In the genomic region with DNA sequence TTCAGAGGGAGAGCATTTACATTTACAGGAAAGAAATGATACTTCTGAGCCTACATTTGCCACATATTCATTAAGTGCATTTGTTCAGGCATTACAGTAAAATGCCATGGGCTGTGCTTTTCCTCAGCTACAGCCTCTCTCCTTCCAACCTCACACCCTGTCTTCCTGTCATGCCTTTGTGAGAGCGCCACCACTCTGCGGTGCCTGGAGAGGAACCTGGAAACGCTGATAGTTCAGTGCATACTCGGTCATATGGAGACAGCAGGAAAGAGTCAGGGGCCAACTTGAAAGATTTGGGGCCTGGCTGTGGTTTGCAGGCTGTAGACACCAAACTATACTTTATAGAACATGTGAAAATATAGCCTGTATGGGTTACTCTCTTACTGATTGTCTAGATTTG, we compare ENCODE assay signal across 13 cellular contexts. TPM values are rescaled to one million over a fixed set of nuclear protein-coding genes. Genes with fewer than 3 reads are reported as not detected.
DNase-seq lines count a peak whose midpoint lies in the region; ATAC-seq and TF ChIP-seq lines count a peak whose summit lies in the region.
"Had no signal": no experiment of that assay in that cellular context is flagged by ENCODE, and none has a peak within 500 bp of the region (broad histone marks: within the 10 kb centered on the region; RNA-seq: fewer than 3 reads in every experiment).

No MANE protein-coding gene starts in this region.

- no peaks in the 10 kb centered on the region for H3K36me3 ChIP-seq in breast epithelium
- no peaks in the 10 kb centered on the region for H3K36me3 ChIP-seq in transverse colon
- peaks cover 0 to 32% (median 0%) of the 10 kb centered on the region in 3 donors for H3K36me3 ChIP-seq in Peyer's patch
- H3K36me3 ChIP-seq: HAP-1 had no signal

- no peak overlapping the region for H3K27ac Mint-ChIP-seq in MCF 10A (ENCODE audit: low read depth, unreplicated experiment)
- peak overlapping the region; percentile 67 for H3K27ac Mint-ChIP-seq in T-helper 17 cell

- H3K27me3 ChIP-seq in breast epithelium (no peaks in the 10 kb centered on the region), foreskin keratinocyte (no peaks in the 10 kb centered on the region), transverse colon (no peaks in the 10 kb centered on the region), Peyer's patch (no peaks in the 10 kb centered on the region)
- H3K27me3 ChIP-seq: testis had no signal

- H3K9me3 ChIP-seq in breast epithelium (no peaks in the 10 kb centered on the region), T-helper 17 cell (ENCODE audit: control insufficient read depth, low read length, poor library complexity, severe bottlenecking) (no peaks in the 10 kb centered on the region), transverse colon (no peaks in the 10 kb centered on the region), Peyer's patch (no peaks in the 10 kb centered on the region)
- H3K9me3 ChIP-seq: HAP-1, testis had no signal

- H3K4me3 Mint-ChIP-seq in MCF 10A (ENCODE audit: unreplicated experiment) (no peak overlapping the region), T-helper 17 cell (peak overlapping the region; percentile 33)

- H3K4me1 Mint-ChIP-seq in MCF 10A (ENCODE audit: insufficient read depth, unreplicated experiment), result peaks cover 16% of the 10 kb centered on the region
- peaks cover 42% of the 10 kb centered on the region for H3K4me1 Mint-ChIP-seq in T-helper 17 cell

- ATAC-seq in T-helper 17 cell, result peak; percentile 29
- ATAC-seq in foreskin keratinocyte, result no peak
- no peak for ATAC-seq in GM19467 (IDR thresholded peaks at IDR 0.05; ENCODE audit: unreplicated experiment)
- ATAC-seq: activated CD4-positive, CD25-positive, alpha-beta regulatory T cell treated with anti-CD3 and anti-CD28 coated beads, Interleukin-2, amount 50 U/mL, for 24 hours had no signal

- BruUV-seq in MCF 10A (replicated peaks; lab: Mats Ljungman, UMichigan), result no TSS peak

- CTCF ChIA-PET in MCF 10A (lab: Yijun Ruan, JAX), result interaction anchor here (0.6 to 1.5 kb wide), 2 partner anchors 106 to 111 kb away, joined by 3 to 8 read pairs; no protein-coding TSS in a partner anchor

- peaks cover 48% of the 10 kb centered on the region for H3K36me3 Mint-ChIP-seq in MCF 10A (ENCODE audit: insufficient read depth, unreplicated experiment)
- peaks cover 7% of the 10 kb centered on the region for H3K36me3 Mint-ChIP-seq in T-helper 17 cell (ENCODE audit: low read depth)

- in situ Hi-C loops in transverse colon (cut with MboI; ENCODE audit: low pct_ligation_motif_present in 1 of 4, low pct_unique_long_range_greater_than_20kb in 1 of 4, low sequenced_read_pairs in 3 of 4), result no loop called here

- no peak for TF ChIP-seq POLR2A in breast epithelium (IDR thresholded peaks at IDR 0.05)
- TF ChIP-seq POLR2A in transverse colon (IDR thresholded peaks at IDR 0.05), result no peak
- no peak for TF ChIP-seq POLR2A in Peyer's patch (IDR thresholded peaks at IDR 0.05)

- no peak overlapping the region for H3K27ac ChIP-seq in breast epithelium
- H3K27ac ChIP-seq in foreskin keratinocyte, result no peak overlapping the region
- H3K27ac ChIP-seq in transverse colon, result no peak overlapping the region
- no peak overlapping the region for H3K27ac ChIP-seq in Peyer's patch
- H3K27ac ChIP-seq: testis had no signal

- H3K9me3 Mint-ChIP-seq in MCF 10A (ENCODE audit: unreplicated experiment), result no peaks in the 10 kb centered on the region

- intact Hi-C loops in MCF 10A (cut with micrococcal nuclease) (no loop called here), breast epithelium (cut with DNase I; ENCODE audit: low total_unique reads) (no loop called here), transverse colon (cut with DNase I; ENCODE audit: low total_unique reads) (no loop called here)

- peak; percentile 12 for DNase-seq in MCF 10A (ENCODE audit: unreplicated experiment)
- no peak for DNase-seq in breast epithelium (ENCODE audit: low spot score in 2 of 2)
- DNase-seq in T-helper 17 cell, result no peak
- DNase-seq in foreskin keratinocyte, result no peak
- DNase-seq in transverse colon, result peak; percentile 20
- no peak for DNase-seq in NCI-H524 (lab: John Stamatoyannopoulos, UW)
- DNase-seq in Peyer's patch, result no peak
- DNase-seq: NCI-H446, retina, testis had no signal

- H3K4me3 ChIP-seq in breast epithelium, result no peak overlapping the region
- no peak overlapping the region for H3K4me3 ChIP-seq in transverse colon
- H3K4me3 ChIP-seq in Peyer's patch, result no peak overlapping the region
- H3K4me3 ChIP-seq: HAP-1, testis had no signal

- POLR2A ChIA-PET in MCF 10A (lab: Yijun Ruan, JAX), result interaction anchor here (0.6 to 3.1 kb wide), 5 partner anchors 21 to 535 kb away, joined by 3 to 16 read pairs (median 3); partner anchors contain the start of genes NFKB1 and SLC9B2

- WGBS in transverse colon (ENCODE audit: low coverage in 1 of 2), 2 donors, result 78% methylated on average over 4 of the region's 4 CpGs; no CpG with 5 or more reads in 1 of the 2 donors

- no peak for TF ChIP-seq EP300 in transverse colon (IDR thresholded peaks at IDR 0.05; ENCODE audit: low read depth)

- H3K27me3 Mint-ChIP-seq in MCF 10A (ENCODE audit: insufficient read depth, unreplicated experiment) (no peaks in the 10 kb centered on the region), T-helper 17 cell (no peaks in the 10 kb centered on the region)

- TF ChIP-seq CTCF in MCF 10A (IDR thresholded peaks at IDR 0.05; ENCODE audit: unreplicated experiment) (no peak), breast epithelium (IDR thresholded peaks at IDR 0.05) (no peak), foreskin keratinocyte (conservative IDR thresholded peaks at IDR 0.05) (peak; percentile 50), transverse colon (IDR thresholded peaks at IDR 0.05) (no peak), Peyer's patch (IDR thresholded peaks at IDR 0.05) (no peak)

- H3K4me1 ChIP-seq in breast epithelium (no peaks in the 10 kb centered on the region), foreskin keratinocyte (peaks cover 33% of the 10 kb centered on the region), transverse colon (no peaks in the 10 kb centered on the region), Peyer's patch (no peaks in the 10 kb centered on the region)
- H3K4me1 ChIP-seq: HAP-1, testis had no signal

RNA-seq across cellular contexts. Expression of gene NFKB1, which starts 40.5 kb away (rescaled TPM):
- total RNA-seq in MCF 10A (2022), result 40.1 and 70.9 TPM in 2 replicates
- 10 to 100 TPM; 30.2 to 52.5 (median 42.6) TPM for total RNA-seq in breast epithelium
- total RNA-seq in T-helper 17 cell, result 100 to 1,000 TPM; 251 to 277 TPM
- total RNA-seq in foreskin keratinocyte, result 41.4 and 48.4 TPM in 2 replicates
- 15.0 and 20.4 TPM in 2 replicates for polyA plus RNA-seq in foreskin keratinocyte
- 10 to 100 TPM; 20.9 to 35.8 (median 25.2) TPM for total RNA-seq in transverse colon
- 10 to 100 TPM; 20.7 to 58.6 (median 24.5) TPM for total RNA-seq in Peyer's patch

Comparison
In these comparisons a context has a peak if more than half of its experiments do, and no peak if none do; other contexts are left out.
1. DNase-seq: peak in MCF 10A (single experiment) and transverse colon (single experiment); none in breast epithelium (0 of 2), T-helper 17 cell (0 of 3), foreskin keratinocyte (0 of 2), NCI-H524 (0 of 2) and Peyer's patch (0 of 3).